ENCODE assay signal across 17 cellular contexts in genomic region chr11:20256925-20257324, GRCh38.
A peak's percentile ranks its signal among the peaks of the same experiment; 100 is the strongest.
DNase-seq lines count a peak whose midpoint lies in the region; TF ChIP-seq lines count a peak whose summit lies in the region.
"Had no signal": no experiment of that assay in that cellular context is flagged by ENCODE, and none has a peak within 500 bp of the region (broad histone marks: within the 10 kb centered on the region; RNA-seq: fewer than 3 reads in every experiment).

No MANE protein-coding gene starts in this region.

- no peaks in the 10 kb centered on the region for H3K36me3 ChIP-seq in WERI-Rb-1
- H3K36me3 ChIP-seq: BLaER1 had no signal

- H3K27me3 ChIP-seq in WERI-Rb-1 (ENCODE audit: insufficient read depth, low read depth, severe bottlenecking): no peaks in the 10 kb centered on the region
- H3K27me3 ChIP-seq: BLaER1 had no signal

- DNase-seq in HFFc6: no peak
- no peak for DNase-seq in WERI-Rb-1
- DNase-seq in glutamatergic neuron: no peak
- no peak for DNase-seq in type B pancreatic cell (ENCODE audit: extremely low spot score, unreplicated experiment)
- DNase-seq in A172 (ENCODE audit: low spot score): no peak
- DNase-seq in activated CD4-positive, alpha-beta T cell treated with anti-CD3 and anti-CD28 coated beads, Interleukin-2, amount 50 U/mL, for 48 hours: no peak
- DNase-seq: Caco-2; CD4-positive, CD25-positive, alpha-beta regulatory T cell; CD8-positive, alpha-beta T cell; DMS153; DND-41; GM23248; H7; HCEC 1CT had no signal

- H3K27ac ChIP-seq in WERI-Rb-1: peak overlapping the region; percentile 51; the same call in 1 of the 2 replicates
- H3K27ac ChIP-seq: BLaER1, C4-2B, GM23248 had no signal

- H3K4me3 ChIP-seq in WERI-Rb-1 (ENCODE audit: low read depth, low read length): no peak overlapping the region
- H3K4me3 ChIP-seq: BLaER1, GM23248 had no signal

- no peaks in the 10 kb centered on the region; the same call in 1 of the 2 replicates for H3K4me1 Mint-ChIP-seq in HFFc6 (ENCODE audit: low read depth)
- peaks cover 6% of the 10 kb centered on the region for H3K4me1 Mint-ChIP-seq in glutamatergic neuron (ENCODE audit: low read depth, unreplicated experiment)
- H3K4me1 Mint-ChIP-seq in type B pancreatic cell (ENCODE audit: unreplicated experiment): no peaks in the 10 kb centered on the region
- H3K4me1 Mint-ChIP-seq: B cell; CD4-positive, CD25-positive, alpha-beta regulatory T cell had no signal

- peaks cover 7% of the 10 kb centered on the region; the same call in 1 of the 2 replicates for H3K27me3 Mint-ChIP-seq in HFFc6 (ENCODE audit: insufficient read depth)
- no peaks in the 10 kb centered on the region for H3K27me3 Mint-ChIP-seq in glutamatergic neuron (ENCODE audit: unreplicated experiment)
- peaks cover 70% of the 10 kb centered on the region for H3K27me3 Mint-ChIP-seq in type B pancreatic cell

- H3K4me3 Mint-ChIP-seq in HFFc6 (no peak overlapping the region), glutamatergic neuron (ENCODE audit: unreplicated experiment) (no peak overlapping the region), type B pancreatic cell (no peak overlapping the region)
- H3K4me3 Mint-ChIP-seq: B cell; CD4-positive, CD25-positive, alpha-beta regulatory T cell; CD8-positive, alpha-beta T cell had no signal

- H3K9me3 Mint-ChIP-seq in HFFc6 (no peaks in the 10 kb centered on the region), glutamatergic neuron (ENCODE audit: unreplicated experiment) (no peaks in the 10 kb centered on the region), type B pancreatic cell (no peaks in the 10 kb centered on the region)
- H3K9me3 Mint-ChIP-seq: CD4-positive, CD25-positive, alpha-beta regulatory T cell; CD8-positive, alpha-beta T cell had no signal

- H3K36me3 Mint-ChIP-seq in HFFc6 (ENCODE audit: low read depth) (no peaks in the 10 kb centered on the region), glutamatergic neuron (ENCODE audit: unreplicated experiment) (no peaks in the 10 kb centered on the region), type B pancreatic cell (no peaks in the 10 kb centered on the region)
- H3K36me3 Mint-ChIP-seq: CD4-positive, CD25-positive, alpha-beta regulatory T cell; CD8-positive, alpha-beta T cell had no signal

- TF ChIP-seq CTCF in HFFc6 (IDR thresholded peaks at IDR 0.05) (peak; percentile 34), WERI-Rb-1 (IDR thresholded peaks at IDR 0.05; ENCODE audit: low read depth, low read length) (no peak), glutamatergic neuron (IDR thresholded peaks at IDR 0.05; ENCODE audit: partially characterized antibody, unreplicated experiment) (peak; percentile 34), type B pancreatic cell (conservative IDR thresholded peaks at IDR 0.05) (peak; percentile 45)

- H3K27ac Mint-ChIP-seq in HFFc6 (no peak overlapping the region), glutamatergic neuron (ENCODE audit: unreplicated experiment) (no peak overlapping the region), type B pancreatic cell (no peak overlapping the region)
- H3K27ac Mint-ChIP-seq: B cell; CD4-positive, CD25-positive, alpha-beta regulatory T cell; CD8-positive, alpha-beta T cell had no signal

- H3K9me3 ChIP-seq in WERI-Rb-1 (ENCODE audit: severe bottlenecking): no peaks in the 10 kb centered on the region
- H3K9me3 ChIP-seq: BLaER1, Caco-2 had no signal
